11 cellular contexts compared by ENCODE assay signal in the genomic region with DNA sequence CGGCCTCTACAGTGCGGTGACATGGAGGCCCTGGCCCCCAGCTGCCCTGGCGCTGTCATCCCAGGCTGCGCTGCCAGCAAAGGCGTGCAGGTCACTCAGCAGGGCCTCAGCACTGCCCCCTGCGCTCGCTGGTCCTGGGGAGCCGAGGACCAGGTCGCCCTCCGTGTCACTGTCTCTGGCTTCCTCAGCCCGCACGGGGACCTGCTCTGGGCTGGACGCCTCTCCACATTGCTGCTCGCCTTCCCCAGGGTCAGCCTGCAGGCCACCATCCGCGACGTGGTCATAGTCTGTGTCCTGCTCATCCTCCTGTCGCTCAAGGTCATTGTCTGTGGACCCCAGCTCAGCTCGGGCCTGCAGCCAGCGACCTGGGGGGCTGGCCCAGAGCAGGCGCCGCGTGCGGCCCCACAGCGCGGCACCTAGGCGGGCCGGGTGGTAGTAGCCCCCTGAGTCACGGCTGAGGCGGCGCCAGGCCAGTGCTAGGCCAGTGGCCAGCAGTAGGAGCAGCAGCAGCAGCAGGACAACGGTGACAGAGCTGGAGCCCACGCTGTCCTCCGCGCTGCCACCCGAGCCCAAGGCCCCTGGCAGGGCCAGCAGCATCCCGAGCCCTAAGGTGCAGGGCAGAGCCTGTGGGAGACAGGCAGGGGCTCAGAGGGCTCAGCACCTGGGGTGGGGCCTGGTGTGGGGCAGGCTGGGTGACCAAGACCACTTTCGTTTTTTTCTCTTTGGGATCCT. TPM values are rescaled to one million over a fixed set of nuclear protein-coding genes. Genes with fewer than 3 reads are reported as not detected.
A peak's percentile ranks its signal among the peaks of the same experiment; 100 is the strongest.
DNase-seq lines count a peak whose midpoint lies in the region; ATAC-seq, FAIRE-seq and TF ChIP-seq lines count a peak whose summit lies in the region.
"Had no signal": no experiment of that assay in that cellular context is flagged by ENCODE, and none has a peak within 500 bp of the region (broad histone marks: within the 10 kb centered on the region; RNA-seq: fewer than 3 reads in every experiment).

No MANE protein-coding gene starts in this region.

- peak overlapping the region; percentile 97 for H3K27ac ChIP-seq in OCI-LY1 (ENCODE audit: low read depth, low read length, poor library complexity, severe bottlenecking)
- H3K27ac ChIP-seq in H1 (ENCODE audit: low read depth, low read length): peak overlapping the region; percentile 80

- H4K20me1 ChIP-seq in OCI-LY1 (ENCODE audit: insufficient read depth, low read length): no peaks in the 10 kb centered on the region
- peaks cover 0 to 21% of the 10 kb centered on the region in 2 experiments for H4K20me1 ChIP-seq in H1 (replicated peaks in 1 of 2; ENCODE audit: control insufficient read depth in 1 of 2, insufficient read depth in 2 of 2, low read length in 2 of 2)

- no peak overlapping the region for H3K18ac ChIP-seq in H1 (ENCODE audit: extremely low read depth, low read length)

- no peak overlapping the region for H2AFZ ChIP-seq in OCI-LY1 (ENCODE audit: low read length)
- no peak overlapping the region for H2AFZ ChIP-seq in H1 (ENCODE audit: low read length)

- no peaks in the 10 kb centered on the region for H3K27me3 ChIP-seq in OCI-LY1 (ENCODE audit: insufficient read depth, low read length)
- no peaks in the 10 kb centered on the region for H3K27me3 ChIP-seq in H1 (replicated peaks in 1 of 4; ENCODE audit: control insufficient read depth in 3 of 4, extremely low read depth in 1 of 4, insufficient read depth in 3 of 4, low read length in 3 of 4)

- H3K4me1 ChIP-seq in OCI-LY1 (ENCODE audit: insufficient read depth, low read length, severe bottlenecking) (peaks cover 94% of the 10 kb centered on the region), H1 (replicated peaks in 1 of 4; ENCODE audit: control insufficient read depth in 3 of 4, insufficient read depth in 4 of 4, low read length in 3 of 4) (peaks cover 0 to 17% (median 14%) of the 10 kb centered on the region in 4 experiments; a peak in 6 of 7 replicates)

- H2BK5ac ChIP-seq in H1 (ENCODE audit: low read depth, low read length): peak overlapping the region; percentile 87

- CTCF ChIA-PET in activated CD4-positive, alpha-beta T cell treated with anti-CD3 and anti-CD28 coated beads, Interleukin-2, amount 10 ng/mL, durations not matched to agents 7 days and 5 days (lab: Charles Lee): interaction anchor here (1.2 to 4.2 kb wide), 4 partner anchors 11 to 136 kb away, joined by 4 to 29 read pairs (median 14); partner anchors contain the start of gene PPP1CA
- CTCF ChIA-PET in H1 (lab: Charles Lee; ENCODE audit: partially characterized antibody): interaction anchor here (0.6 to 1.8 kb wide), 3 partner anchors 43 to 57 kb away, joined by 3 to 5 read pairs (median 3); no protein-coding TSS in a partner anchor

- H2BK15ac ChIP-seq in H1 (ENCODE audit: low read length): peak overlapping the region; percentile 61; the same call in 1 of the 2 replicates

- H4K5ac ChIP-seq in H1 (ENCODE audit: insufficient read length, low read depth, low read length): peak overlapping the region; percentile 43

- peaks cover 67% of the 10 kb centered on the region for H3K36me3 Mint-ChIP-seq in activated CD4-positive, alpha-beta T cell treated with anti-CD3 and anti-CD28 coated beads, Interleukin-2, amount 10 ng/mL, durations not matched to agents 7 days and 5 days (ENCODE audit: low read depth)
- peaks cover 61 to 78% of the 10 kb centered on the region in 2 donors for H3K36me3 Mint-ChIP-seq in stimulated activated naive B cell treated with anti-CD40 and anti-IgM and Interleukin-4, amounts not matched to agents 10 μg/mL and 1 μg/mL and 100 μg/mL, for 72 hours

- H3K9me3 Mint-ChIP-seq in activated CD4-positive, alpha-beta T cell treated with anti-CD3 and anti-CD28 coated beads, Interleukin-2, amount 10 ng/mL, durations not matched to agents 7 days and 5 days: no peaks in the 10 kb centered on the region
- no peaks in the 10 kb centered on the region for H3K9me3 Mint-ChIP-seq in stimulated activated naive B cell treated with anti-CD40 and anti-IgM and Interleukin-4, amounts not matched to agents 10 μg/mL and 1 μg/mL and 100 μg/mL, for 72 hours

- H3K9me3 ChIP-seq in OCI-LY1 (ENCODE audit: low read length) (no peaks in the 10 kb centered on the region), H1 (ENCODE audit: insufficient read depth in 2 of 2, low read depth in 1 of 2, low read length in 1 of 2) (no peaks in the 10 kb centered on the region)

- peak overlapping the region; percentile 87 for H2BK12ac ChIP-seq in H1 (ENCODE audit: low read depth, low read length)

- peak overlapping the region; percentile 60; the same call in 1 of the 2 replicates for H2AK5ac ChIP-seq in H1 (ENCODE audit: low read depth, low read length)

- no peaks in the 10 kb centered on the region for H3F3A ChIP-seq in OCI-LY1 (ENCODE audit: insufficient read depth, low read length)

- H3K14ac ChIP-seq in H1 (ENCODE audit: insufficient read length): no peak overlapping the region

- no peak overlapping the region for H3K4ac ChIP-seq in H1 (replicated peaks; ENCODE audit: insufficient read length, low read depth, low read length)

- no peaks in the 10 kb centered on the region for H3K79me2 ChIP-seq in OCI-LY1 (ENCODE audit: insufficient read depth, low read length)
- no peaks in the 10 kb centered on the region for H3K79me2 ChIP-seq in H1 (ENCODE audit: control insufficient read depth in 1 of 2, insufficient read depth in 2 of 2, low read length in 2 of 2)

- H3K9me2 ChIP-seq in OCI-LY1 (ENCODE audit: low read depth, low read length): no peaks in the 10 kb centered on the region

- H3K4me1 Mint-ChIP-seq in activated CD4-positive, alpha-beta T cell treated with anti-CD3 and anti-CD28 coated beads, Interleukin-2, amount 10 ng/mL, durations not matched to agents 7 days and 5 days: peaks cover 63% of the 10 kb centered on the region
- H3K4me1 Mint-ChIP-seq in stimulated activated naive B cell treated with anti-CD40 and anti-IgM and Interleukin-4, amounts not matched to agents 10 μg/mL and 1 μg/mL and 100 μg/mL, for 72 hours: peaks cover 64 to 90% of the 10 kb centered on the region in 2 donors

- H3K36me3 ChIP-seq in OCI-LY1 (ENCODE audit: insufficient read depth, low read length) (peaks cover 54% of the 10 kb centered on the region), H1 (ENCODE audit: control insufficient read depth in 2 of 4, insufficient read depth in 4 of 4, low read length in 3 of 4) (peaks cover 6 to 31% (median 16%) of the 10 kb centered on the region in 4 experiments)

- H3K23ac ChIP-seq in H1 (ENCODE audit: insufficient read length): no peak overlapping the region

- H3K27ac Mint-ChIP-seq in activated CD4-positive, alpha-beta T cell treated with anti-CD3 and anti-CD28 coated beads, Interleukin-2, amount 10 ng/mL, durations not matched to agents 7 days and 5 days: peak overlapping the region; percentile 89
- peak overlapping the region; percentile 97 for H3K27ac Mint-ChIP-seq in stimulated activated naive B cell treated with anti-CD40 and anti-IgM and Interleukin-4, amounts not matched to agents 10 μg/mL and 1 μg/mL and 100 μg/mL, for 72 hours

- peak overlapping the region; percentile 98 for H3K4me3 Mint-ChIP-seq in activated CD4-positive, alpha-beta T cell treated with anti-CD3 and anti-CD28 coated beads, Interleukin-2, amount 10 ng/mL, durations not matched to agents 7 days and 5 days
- peak overlapping the region; percentile 95 to 99 for H3K4me3 Mint-ChIP-seq in stimulated activated naive B cell treated with anti-CD40 and anti-IgM and Interleukin-4, amounts not matched to agents 10 μg/mL and 1 μg/mL and 100 μg/mL, for 72 hours

- no peak for ATAC-seq in stimulated activated naive B cell treated with anti-CD40 and anti-IgM and Interleukin-4, amounts not matched to agents 10 μg/mL and 1 μg/mL and 100 μg/mL, for 72 hours (replicated peaks)
- no peak for ATAC-seq in GM18870 (IDR thresholded peaks at IDR 0.05; ENCODE audit: unreplicated experiment)
- ATAC-seq in HG03432 (IDR thresholded peaks at IDR 0.05; ENCODE audit: unreplicated experiment): no peak

- no peaks in the 10 kb centered on the region for H3K79me1 ChIP-seq in H1 (ENCODE audit: low read depth, low read length)

- H2BK20ac ChIP-seq in H1 (ENCODE audit: low read length): no peak overlapping the region

- H3K56ac ChIP-seq in H1 (replicated peaks; ENCODE audit: insufficient read length, low read depth, low read length): no peak overlapping the region

- H3K9ac ChIP-seq in OCI-LY1 (ENCODE audit: low read length) (peak overlapping the region; percentile 92), H1 (replicated peaks in 1 of 4; ENCODE audit: extremely low read depth in 1 of 4, low read depth in 3 of 4, low read length in 3 of 4) (0 out of 7 replicates have a peak overlapping the region, but pooled peaks of 2 of the 4 experiments have one; percentile 6 to 22)

- no peaks in the 10 kb centered on the region for H3K27me3 Mint-ChIP-seq in activated CD4-positive, alpha-beta T cell treated with anti-CD3 and anti-CD28 coated beads, Interleukin-2, amount 10 ng/mL, durations not matched to agents 7 days and 5 days
- no peaks in the 10 kb centered on the region for H3K27me3 Mint-ChIP-seq in stimulated activated naive B cell treated with anti-CD40 and anti-IgM and Interleukin-4, amounts not matched to agents 10 μg/mL and 1 μg/mL and 100 μg/mL, for 72 hours

- peak overlapping the region; percentile 51; the same call in 1 of the 2 replicates for H4K8ac ChIP-seq in H1 (ENCODE audit: extremely low read depth, insufficient read depth, low read length)

- peak overlapping the region; percentile 73 for H4K91ac ChIP-seq in H1 (replicated peaks; ENCODE audit: insufficient read length, low read length)

- TF ChIP-seq CTCF in OCI-LY1 (IDR thresholded peaks at IDR 0.05; ENCODE audit: low read length) (no peak), H1 (IDR thresholded peaks at IDR 0.05; ENCODE audit: control extremely low read depth in 1 of 3, insufficient read depth in 1 of 3, low read depth in 1 of 3, low read length in 3 of 3) (no peak)

- H3K23me2 ChIP-seq in H1 (ENCODE audit: low read depth, low read length): no peaks in the 10 kb centered on the region

- no peak overlapping the region for H2BK120ac ChIP-seq in H1 (replicated peaks; ENCODE audit: low read depth, low read length)

- peak overlapping the region; percentile 79 for H3K4me3 ChIP-seq in OCI-LY1 (ENCODE audit: low read depth, low read length, poor library complexity, severe bottlenecking)
- no peak overlapping the region for H3K4me3 ChIP-seq in H1 (ENCODE audit: extremely low read depth in 1 of 4, insufficient read depth in 2 of 4, low read depth in 3 of 4, low read length in 4 of 4)

- POLR2A ChIA-PET in activated CD4-positive, alpha-beta T cell treated with anti-CD3 and anti-CD28 coated beads, Interleukin-2, amount 10 ng/mL, durations not matched to agents 7 days and 5 days (lab: Charles Lee): interaction anchor here (0.7 to 2.9 kb wide), 4 partner anchors 28 to 47 kb away, joined by 3 to 18 read pairs (median 6); partner anchors contain the start of genes AIP and PPP1CA
- POLR2A ChIA-PET in H1 (lab: Charles Lee; ENCODE audit: partially characterized antibody): interaction anchor here (0.7 to 12.5 kb wide), 18 partner anchors 8 to 83 kb away, joined by 3 to 104 read pairs (median 6); partner anchors contain the start of genes CABP4, CARNS1, GPR152 and POLD4

- no peak for FAIRE-seq in H1 (lab: Jason Lieb, UNC)

- no peak for TF ChIP-seq EP300 in H1 (IDR thresholded peaks at IDR 0.05; ENCODE audit: borderline replicate concordance in 1 of 2, low read depth in 2 of 2, low read length in 2 of 2)

- peak in 1 of 2 experiments; percentile 43; a peak in 1 of 3 replicates for TF ChIP-seq POLR2A in H1 (IDR thresholded peaks at IDR 0.05; ENCODE audit: control extremely low read depth in 1 of 2, low read depth in 2 of 2, low read length in 2 of 2)

- DNase-seq in activated CD4-positive, alpha-beta T cell treated with anti-CD3 and anti-CD28 coated beads, Interleukin-2, amount 10 ng/mL, durations not matched to agents 7 days and 5 days: no peak
- no peak for DNase-seq in activated CD4-positive, alpha-beta T cell treated with anti-CD3 and anti-CD28 coated beads for 48 hours
- DNase-seq in H1 (ENCODE audit: low read depth in 1 of 2, low spot score in 2 of 2) (no peak), NCI-H526 treated with DMSO at 0.1 percent for 48 hours (lab: John Stamatoyannopoulos, UW) (no peak)
- DNase-seq in stimulated activated naive B cell treated with anti-CD40 and anti-IgM and Interleukin-4, amounts not matched to agents 10 μg/mL and 1 μg/mL and 100 μg/mL, for 72 hours: no peak
- DNase-seq: ACHN, NCI-H510A treated with DMSO at 0.1 percent for 48 hours had no signal

- no peak for TF ChIP-seq RAD21 in H1 (IDR thresholded peaks at IDR 0.05 in 1 of 2, conservative IDR thresholded peaks at IDR 0.05 in 1 of 2; ENCODE audit: low read depth in 2 of 2, low read length in 2 of 2)

- H3K4me2 ChIP-seq in OCI-LY1 (ENCODE audit: low read length): peak overlapping the region; percentile 89
- no peak overlapping the region for H3K4me2 ChIP-seq in H1 (ENCODE audit: insufficient read depth in 1 of 2, low read depth in 2 of 2, low read length in 2 of 2)

- 90% methylated on average over 37 of the region's 38 CpGs; no CpG with 5 or more reads in 1 of the 2 experiments for WGBS in H1 (ENCODE audit: extremely low coverage in 1 of 2, insufficient coverage in 1 of 2, insufficient read length in 1 of 2, insufficient replicate concordance in 2 of 2, low coverage in 1 of 2, low lambda C conversion rate in 2 of 2, missing lambda C conversion rate in 1 of 2), 2 experiments

RNA-seq across cellular contexts. Expression of gene PTPRCAP, which starts 1.6 kb away (rescaled TPM):
- total RNA-seq in activated CD4-positive, alpha-beta T cell treated with anti-CD3 and anti-CD28 coated beads, Interleukin-2, amount 10 ng/mL, durations not matched to agents 7 days and 5 days: 100 to 1,000 TPM; 328 to 389 TPM
- total RNA-seq in H1 (2021; fragmentation: NEBNext Ultra II Directional; extraction: Animal tissue kit (Norgen Biotek cat#: 25700)): 0.78 and 1.4 TPM in 2 replicates
- 6.7 and 9.5 TPM in 2 replicates for polyA plus RNA-seq in H1 (2011; rRNA removed)
- 6.7 TPM for polyA plus RNA-seq in H1 (2011; cell fraction: cytosol; rRNA removed)
- polyA plus RNA-seq in H1 (2011; cell fraction: nucleus; rRNA removed): 39.1 TPM
- 3.0 to 3.5 TPM (median 3.2 TPM) in 4 replicates for polyA plus RNA-seq in H1 (2012, experiment 1 of 2)
- 1.9 TPM for polyA plus RNA-seq in H1 (2012, experiment 2 of 2)
- polyA plus RNA-seq in H1 (2013, experiment 1 of 2): 1.2 TPM
- polyA plus RNA-seq in H1 (2013, experiment 2 of 2): 0.85 TPM
- 0.28 and 0.44 TPM in 2 replicates for polyA minus RNA-seq in H1 (2011; rRNA and poly(A)+ RNA removed)
- 2.3 TPM for polyA minus RNA-seq in H1 (2011; cell fraction: cytosol; rRNA and poly(A)+ RNA removed)
- 5.0 TPM for polyA minus RNA-seq in H1 (2011; cell fraction: nucleus; rRNA and poly(A)+ RNA removed)
- total RNA-seq: HT1080 had no signal

RNA-seq across cellular contexts. Expression of gene CORO1B, which starts 7.4 kb away (rescaled TPM):
- 100 to 1,000 TPM; 191 to 252 TPM for total RNA-seq in activated CD4-positive, alpha-beta T cell treated with anti-CD3 and anti-CD28 coated beads, Interleukin-2, amount 10 ng/mL, durations not matched to agents 7 days and 5 days
- 77.1 and 84.3 TPM in 2 replicates for total RNA-seq in H1 (2021; fragmentation: NEBNext Ultra II Directional; extraction: Animal tissue kit (Norgen Biotek cat#: 25700))
- 131 and 148 TPM in 2 replicates for polyA plus RNA-seq in H1 (2011; rRNA removed)
- polyA plus RNA-seq in H1 (2011; cell fraction: cytosol; rRNA removed): 141 TPM
- polyA plus RNA-seq in H1 (2011; cell fraction: nucleus; rRNA removed): 193 TPM
- 50.9 to 80.4 TPM (median 78.0 TPM) in 4 replicates for polyA plus RNA-seq in H1 (2012, experiment 1 of 2)
- polyA plus RNA-seq in H1 (2012, experiment 2 of 2): 77.6 TPM
- 61.1 TPM for polyA plus RNA-seq in H1 (2013, experiment 1 of 2)
- 55.9 TPM for polyA plus RNA-seq in H1 (2013, experiment 2 of 2)
- 47.7 and 82.2 TPM in 2 replicates for polyA minus RNA-seq in H1 (2011; rRNA and poly(A)+ RNA removed)
- 51.7 TPM for polyA minus RNA-seq in H1 (2011; cell fraction: cytosol; rRNA and poly(A)+ RNA removed)
- polyA minus RNA-seq in H1 (2011; cell fraction: nucleus; rRNA and poly(A)+ RNA removed): 65.5 TPM

RNA-seq across cellular contexts. Expression of gene RPS6KB2, which starts 7.6 kb away (rescaled TPM):
- total RNA-seq in activated CD4-positive, alpha-beta T cell treated with anti-CD3 and anti-CD28 coated beads, Interleukin-2, amount 10 ng/mL, durations not matched to agents 7 days and 5 days: 10 to 100 TPM; 57.5 to 68.1 TPM
- total RNA-seq in H1 (2021; fragmentation: NEBNext Ultra II Directional; extraction: Animal tissue kit (Norgen Biotek cat#: 25700)): 41.0 and 43.9 TPM in 2 replicates
- 47.1 and 58.6 TPM in 2 replicates for polyA plus RNA-seq in H1 (2011; rRNA removed)
- 54.3 TPM for polyA plus RNA-seq in H1 (2011; cell fraction: cytosol; rRNA removed)
- polyA plus RNA-seq in H1 (2011; cell fraction: nucleus; rRNA removed): 104 TPM
- polyA plus RNA-seq in H1 (2012, experiment 1 of 2): 31.6 to 44.5 TPM (median 41.0 TPM) in 4 replicates
- polyA plus RNA-seq in H1 (2012, experiment 2 of 2): 44.7 TPM
- 27.6 TPM for polyA plus RNA-seq in H1 (2013, experiment 1 of 2)
- polyA plus RNA-seq in H1 (2013, experiment 2 of 2): 27.9 TPM
- 36.3 and 41.7 TPM in 2 replicates for polyA minus RNA-seq in H1 (2011; rRNA and poly(A)+ RNA removed)
- 30.8 TPM for polyA minus RNA-seq in H1 (2011; cell fraction: cytosol; rRNA and poly(A)+ RNA removed)
- polyA minus RNA-seq in H1 (2011; cell fraction: nucleus; rRNA and poly(A)+ RNA removed): 44.4 TPM

RNA-seq across cellular contexts. Expression of gene GPR152, which starts 16.6 kb away (rescaled TPM):
- not detected for total RNA-seq in activated CD4-positive, alpha-beta T cell treated with anti-CD3 and anti-CD28 coated beads, Interleukin-2, amount 10 ng/mL, durations not matched to agents 7 days and 5 days
- total RNA-seq in H1 (2021; fragmentation: NEBNext Ultra II Directional; extraction: Animal tissue kit (Norgen Biotek cat#: 25700)): not detected in 2 replicates
- polyA plus RNA-seq in H1 (2011; rRNA removed): not detected in 2 replicates
- not detected for polyA plus RNA-seq in H1 (2011; cell fraction: cytosol; rRNA removed)
- not detected for polyA plus RNA-seq in H1 (2011; cell fraction: nucleus; rRNA removed)
- not detected in 4 replicates for polyA plus RNA-seq in H1 (2012, experiment 1 of 2)
- not detected for polyA plus RNA-seq in H1 (2012, experiment 2 of 2)
- not detected for polyA plus RNA-seq in H1 (2013, experiment 1 of 2)
- not detected for polyA plus RNA-seq in H1 (2013, experiment 2 of 2)
- polyA minus RNA-seq in H1 (2011; rRNA and poly(A)+ RNA removed): not detected in 2 replicates
- not detected for polyA minus RNA-seq in H1 (2011; cell fraction: cytosol; rRNA and poly(A)+ RNA removed)
- polyA minus RNA-seq in H1 (2011; cell fraction: nucleus; rRNA and poly(A)+ RNA removed): not detected
- total RNA-seq: HT1080 had no signal

RNA-seq across cellular contexts. Expression of gene CABP4, which starts 19.3 kb away (rescaled TPM):
- total RNA-seq in activated CD4-positive, alpha-beta T cell treated with anti-CD3 and anti-CD28 coated beads, Interleukin-2, amount 10 ng/mL, durations not matched to agents 7 days and 5 days: 1 to 10 TPM; 1.3 to 2.6 TPM
- total RNA-seq in H1 (2021; fragmentation: NEBNext Ultra II Directional; extraction: Animal tissue kit (Norgen Biotek cat#: 25700)): not detected in 2 replicates
- 0.03 TPM in 1 of 2 replicates, not detected in the other for polyA plus RNA-seq in H1 (2011; rRNA removed)
- not detected for polyA plus RNA-seq in H1 (2011; cell fraction: cytosol; rRNA removed)
- 0.34 TPM for polyA plus RNA-seq in H1 (2011; cell fraction: nucleus; rRNA removed)
- polyA plus RNA-seq in H1 (2012, experiment 1 of 2): not detected in 4 replicates
- polyA plus RNA-seq in H1 (2012, experiment 2 of 2): not detected
- 0.06 TPM for polyA plus RNA-seq in H1 (2013, experiment 1 of 2)
- 0.09 TPM for polyA plus RNA-seq in H1 (2013, experiment 2 of 2)
- polyA minus RNA-seq in H1 (2011; rRNA and poly(A)+ RNA removed): not detected in 2 replicates
- not detected for polyA minus RNA-seq in H1 (2011; cell fraction: cytosol; rRNA and poly(A)+ RNA removed)
- not detected for polyA minus RNA-seq in H1 (2011; cell fraction: nucleus; rRNA and poly(A)+ RNA removed)
- total RNA-seq: HT1080 had no signal

Comparison
In these comparisons a context has a peak if more than half of its experiments do, and no peak if none do; other contexts are left out.
1. RNA of gene PTPRCAP, which starts 1.6 kb away (total RNA-seq): 328 to 389 TPM in activated CD4-positive, alpha-beta T cell treated with anti-CD3 and anti-CD28 coated beads, Interleukin-2, amount 10 ng/mL, durations not matched to agents 7 days and 5 days; 0.78 to 1.4 TPM in H1; every median in the first group is over 100 times any median in the second.